ENCODE assay signal across 1 cellular context in the genomic region with DNA sequence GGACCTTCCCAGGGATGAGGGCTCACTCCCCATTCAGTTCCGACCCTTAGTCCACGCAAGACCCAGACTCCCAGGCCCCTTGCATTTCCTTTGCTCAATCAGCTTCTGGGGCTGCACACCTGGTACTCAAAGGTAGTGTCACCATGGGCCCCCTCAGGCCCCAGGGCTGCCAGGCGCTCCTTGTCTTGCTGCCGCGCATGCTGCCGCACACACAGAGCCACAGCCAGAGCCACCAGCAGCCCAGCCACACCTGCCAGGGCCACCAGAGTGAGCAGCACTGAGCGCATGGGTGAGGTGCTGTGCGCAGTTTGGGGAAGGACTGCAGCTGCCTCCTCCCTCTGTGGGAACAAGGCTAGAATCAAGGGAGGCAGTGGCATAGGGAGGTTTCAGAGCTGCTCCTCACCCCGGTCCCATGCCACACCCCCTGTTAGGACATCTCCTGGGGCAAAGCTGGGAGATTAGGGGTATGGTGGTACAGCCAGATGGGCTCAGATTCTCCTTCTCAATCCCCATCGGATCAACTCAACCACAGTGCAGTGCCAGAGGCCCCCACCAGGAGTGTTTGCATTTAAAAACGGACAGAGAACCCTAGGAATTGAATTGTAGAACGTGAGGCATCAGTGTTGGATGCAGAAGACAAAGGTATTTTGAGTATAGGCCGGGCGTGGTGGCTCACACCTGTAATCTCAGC.
TF ChIP-seq lines count a peak whose summit lies in the region.

No MANE protein-coding gene starts in this region.

TF ChIP-seq in H1, 55 proteins besides CTCF, POLR2A, EP300 and RAD21:
- TF ChIP-seq EZH2 (IDR thresholded peaks at IDR 0.05; ENCODE audit: low read depth, low read length, severe bottlenecking) (no peak), HDAC2 (IDR thresholded peaks at IDR 0.05; ENCODE audit: borderline replicate concordance in 1 of 2, low read depth in 2 of 2, low read length in 2 of 2) (no peak), TBP (IDR thresholded peaks at IDR 0.05; ENCODE audit: low read depth, low read length) (no peak), POLR2AphosphoS5 (IDR thresholded peaks at IDR 0.05; ENCODE audit: low read depth, low read length) (no peak), BACH1 (IDR thresholded peaks at IDR 0.05; ENCODE audit: low read length) (no peak), CBX8 (IDR thresholded peaks at IDR 0.05; ENCODE audit: borderline replicate concordance, low read depth, low read length) (no peak), CHD1 (IDR thresholded peaks at IDR 0.05; ENCODE audit: low read depth, low read length) (no peak), RFX5 (IDR thresholded peaks at IDR 0.05; ENCODE audit: borderline replicate concordance, low read depth, low read length) (no peak), ASH2L (IDR thresholded peaks at IDR 0.05; ENCODE audit: low read length) (no peak), CBX5 (IDR thresholded peaks at IDR 0.05; ENCODE audit: low read depth, low read length) (no peak), ZNF274 (IDR thresholded peaks at IDR 0.05; ENCODE audit: borderline replicate concordance, extremely low read depth, low read length) (no peak), SP1 (IDR thresholded peaks at IDR 0.05; ENCODE audit: low read depth, low read length) (no peak), RBBP5 (IDR thresholded peaks at IDR 0.05; ENCODE audit: borderline replicate concordance, low read depth, low read length) (no peak), SP2 (IDR thresholded peaks at IDR 0.05; ENCODE audit: low read length) (no peak), PHF8 (conservative IDR thresholded peaks at IDR 0.05; ENCODE audit: low read depth, low read length) (no peak), SIX5 (IDR thresholded peaks at IDR 0.05; ENCODE audit: low read depth, low read length) (no peak), JUND (IDR thresholded peaks at IDR 0.05; ENCODE audit: low read length) (no peak), CHD2 (IDR thresholded peaks at IDR 0.05; ENCODE audit: low read length) (no peak)
